ENCODE assay signal across 9 cellular contexts in the genomic region with DNA sequence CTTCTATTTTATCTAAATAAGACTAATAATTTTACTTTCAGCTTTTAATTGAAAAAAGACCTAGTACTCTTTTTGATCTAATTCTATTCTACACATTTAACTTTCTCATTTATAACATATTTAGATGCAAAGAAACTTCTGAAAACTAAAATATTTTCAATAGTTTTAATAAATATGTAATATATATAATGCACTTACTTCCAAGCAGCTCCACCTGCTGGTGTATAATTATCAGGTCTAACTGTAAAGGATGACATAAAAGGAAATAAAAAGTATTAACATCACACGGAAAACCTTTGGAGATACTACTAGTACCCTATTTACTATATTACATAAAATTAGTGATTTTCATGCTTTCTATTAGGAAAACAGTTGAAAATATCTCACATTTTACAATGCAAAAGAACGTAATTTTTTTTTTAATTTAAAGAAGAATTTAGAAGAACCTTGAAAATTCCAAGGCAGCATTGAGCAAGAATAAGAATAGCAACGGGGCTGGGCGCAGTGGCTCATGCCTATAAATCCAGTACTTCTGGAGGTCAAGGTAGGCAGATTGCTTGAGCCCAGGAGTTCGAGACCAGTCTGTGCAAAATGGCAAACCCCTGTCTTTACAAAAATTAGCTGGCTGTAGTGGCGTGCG. TPM values are rescaled to one million over a fixed set of nuclear protein-coding genes. Genes with fewer than 3 reads are reported as not detected.
A peak's percentile ranks its signal among the peaks of the same experiment; 100 is the strongest.
DNase-seq lines count a peak whose midpoint lies in the region; ATAC-seq, FAIRE-seq and TF ChIP-seq lines count a peak whose summit lies in the region.
"Had no signal": no experiment of that assay in that cellular context is flagged by ENCODE, and none has a peak within 500 bp of the region (broad histone marks: within the 10 kb centered on the region; RNA-seq: fewer than 3 reads in every experiment).

No MANE protein-coding gene starts in this region.

- intact Hi-C loops in CD4-positive, alpha-beta T cell (cut with DNase I, micrococcal nuclease), result no loop called here
- intact Hi-C loops in HCT116 (cut with micrococcal nuclease), result loop anchor here (5.0 to 10.0 kb wide), 2 partner anchors 597 to 1870 kb away; no protein-coding TSS in a partner anchor
- intact Hi-C loops in HepG2 (cut with micrococcal nuclease; ENCODE audit: unreplicated experiment), result no loop called here

- POLR2A ChIA-PET in CD4-positive, alpha-beta T cell (lab: Charles Lee), result no interaction called here
- POLR2A ChIA-PET in HCT116 (lab: Charles Lee) (no interaction called here), HepG2 (lab: Yijun Ruan, JAX) (no interaction called here)

- TF ChIP-seq POLR2A in HCT116 (IDR thresholded peaks at IDR 0.05; ENCODE audit: borderline replicate concordance, extremely low read depth, insufficient read depth, insufficient read length) (no peak), HepG2 (IDR thresholded peaks at IDR 0.05; ENCODE audit: insufficient read depth in 1 of 2, low read depth in 2 of 2, low read length in 2 of 2) (no peak), suprapubic skin (IDR thresholded peaks at IDR 0.05) (no peak)

- no peak for TF ChIP-seq EP300 in HepG2 (IDR thresholded peaks at IDR 0.05; ENCODE audit: low read depth in 2 of 2, low read length in 2 of 2)
- TF ChIP-seq EP300 in HepG2 (CRISPR knock-in tag; IDR thresholded peaks at IDR 0.05; ENCODE audit: borderline replicate concordance), result no peak
- no peak for TF ChIP-seq EP300 in suprapubic skin (IDR thresholded peaks at IDR 0.05)

- TF ChIP-seq CTCF in CD4-positive, alpha-beta T cell (IDR thresholded peaks at IDR 0.05), result peak; percentile 60
- TF ChIP-seq CTCF in HCT116 (IDR thresholded peaks at IDR 0.05 in 2 of 3, conservative IDR thresholded peaks at IDR 0.05 in 1 of 3; ENCODE audit: borderline replicate concordance in 1 of 3, insufficient read depth in 1 of 3, low read depth in 2 of 3, low read length in 2 of 3), result peak; percentile 30 to 41 (median 39); a peak in 3 of 6 replicates
- no peak for TF ChIP-seq CTCF in HepG2 (CRISPR knock-in tag; IDR thresholded peaks at IDR 0.05)
- TF ChIP-seq CTCF in suprapubic skin (IDR thresholded peaks at IDR 0.05), result peak in 1 of 2 donors; percentile 7

- no peaks in the 10 kb centered on the region for H3K4me1 Mint-ChIP-seq in CD4-positive, alpha-beta T cell (ENCODE audit: low read depth)

- H3K79me2 ChIP-seq in HCT116 (ENCODE audit: insufficient read depth, low read length) (no peaks in the 10 kb centered on the region), HepG2 (ENCODE audit: insufficient read depth, low read length) (no peaks in the 10 kb centered on the region)

- H3K4me3 Mint-ChIP-seq in CD4-positive, alpha-beta T cell, result no peak overlapping the region

- H3K9me3 ChIP-seq in CD4-positive, alpha-beta T cell (ENCODE audit: control insufficient read depth, low read length), result no peaks in the 10 kb centered on the region
- H3K9me3 ChIP-seq in HCT116 (ENCODE audit: control insufficient read depth in 1 of 2, insufficient read depth in 1 of 2, low read depth in 1 of 2, low read length in 2 of 2) (no peaks in the 10 kb centered on the region), adipocyte (ENCODE audit: control insufficient read depth, low read length) (no peaks in the 10 kb centered on the region), HepG2 (ENCODE audit: low read length) (no peaks in the 10 kb centered on the region), suprapubic skin (no peaks in the 10 kb centered on the region)

- no peak overlapping the region for H3K4me2 ChIP-seq in HCT116 (ENCODE audit: low read length)
- H3K4me2 ChIP-seq in HepG2 (ENCODE audit: low read depth, low read length), result no peak overlapping the region

- H2AFZ ChIP-seq in HCT116 (ENCODE audit: low read depth, low read length, poor library complexity, severe bottlenecking) (peak overlapping the region; percentile 69), HepG2 (ENCODE audit: low read length) (no peak overlapping the region)

- WGBS in HepG2 (ENCODE audit: low lambda C conversion rate), result 56% methylated on average over 7 of the region's 7 CpGs
- WGBS in suprapubic skin, result 72% methylated on average over 7 of the region's 7 CpGs

- H3K9ac ChIP-seq in HCT116 (ENCODE audit: low read length), result no peak overlapping the region
- H3K9ac ChIP-seq in adipocyte (ENCODE audit: low read length), result no peak overlapping the region
- H3K9ac ChIP-seq in HepG2 (ENCODE audit: insufficient read depth, low read depth, low read length), result no peak overlapping the region

- no peaks in the 10 kb centered on the region for H3K36me3 ChIP-seq in HCT116 (ENCODE audit: control insufficient read depth in 1 of 2, insufficient read depth in 2 of 2, low read length in 2 of 2)
- H3K36me3 ChIP-seq in adipocyte (ENCODE audit: control insufficient read depth, insufficient read depth, low read length, severe bottlenecking), result no peaks in the 10 kb centered on the region
- H3K36me3 ChIP-seq in HepG2 (replicated peaks in 1 of 2; ENCODE audit: control insufficient read depth in 1 of 2, insufficient read depth in 2 of 2, low read length in 2 of 2), result no peaks in the 10 kb centered on the region
- H3K36me3 ChIP-seq in suprapubic skin, result no peaks in the 10 kb centered on the region

- CTCF ChIA-PET in CD4-positive, alpha-beta T cell (lab: Charles Lee), result no interaction called here
- CTCF ChIA-PET in HCT116 (lab: Charles Lee) (interaction anchor here (0.9 to 2.5 kb wide), 9 partner anchors 8 to 268 kb away, joined by 3 to 15 read pairs (median 6); no protein-coding TSS in a partner anchor), HepG2 (lab: Yijun Ruan, JAX; ENCODE audit: low intra/inter-chr PET ratio, low total read pairs) (no interaction called here)

- no peaks in the 10 kb centered on the region for H3K27me3 Mint-ChIP-seq in CD4-positive, alpha-beta T cell

- no peak for FAIRE-seq in HepG2 (lab: Jason Lieb, UNC)

- BruUV-seq in HCT116 (replicated peaks; lab: Mats Ljungman, UMichigan) (no TSS peak), HepG2 (replicated peaks; lab: Mats Ljungman, UMichigan) (no TSS peak)

- H3K36me3 Mint-ChIP-seq in CD4-positive, alpha-beta T cell (ENCODE audit: low read depth), result no peaks in the 10 kb centered on the region

- no peak overlapping the region for H3K27ac Mint-ChIP-seq in CD4-positive, alpha-beta T cell

- RAD21 ChIA-PET in HCT116 (lab: Charles Lee; ENCODE audit: low non-redundant PET in 1 of 2, low total read pairs in 2 of 2, uncharacterized antibody in 2 of 2, unreplicated experiment in 2 of 2), result no interaction called here

- no peaks in the 10 kb centered on the region for H3K27me3 ChIP-seq in CD4-positive, alpha-beta T cell (ENCODE audit: control insufficient read depth, insufficient read depth, low read length)
- H3K27me3 ChIP-seq in HCT116 (ENCODE audit: insufficient read depth, low read length) (no peaks in the 10 kb centered on the region), adipocyte (replicated peaks; ENCODE audit: control insufficient read depth, insufficient read depth, low read length) (no peaks in the 10 kb centered on the region), HepG2 (ENCODE audit: control insufficient read depth in 1 of 2, insufficient read depth in 2 of 2, low read length in 2 of 2) (no peaks in the 10 kb centered on the region; a peak in 1 of 5 replicates), suprapubic skin (no peaks in the 10 kb centered on the region)

- no peaks in the 10 kb centered on the region for H4K20me1 ChIP-seq in HCT116 (ENCODE audit: insufficient read depth)
- H4K20me1 ChIP-seq in HepG2 (ENCODE audit: insufficient read depth, low read length), result no peaks in the 10 kb centered on the region

- H3K9me3 Mint-ChIP-seq in CD4-positive, alpha-beta T cell, result no peaks in the 10 kb centered on the region

- DNase-seq in CD4-positive, alpha-beta T cell, result no peak
- DNase-seq in HCT116 (ENCODE audit: low read depth, low spot score) (peak; percentile 16), adipocyte (ENCODE audit: low read depth) (peak; percentile 55), HepG2 (ENCODE audit: low spot score) (peak; percentile 12), suprapubic skin (ENCODE audit: low spot score in 2 of 2) (no peak), hepatic stellate cell (ENCODE audit: low spot score) (no peak)
- no peak for DNase-seq in activated naive CD4-positive, alpha-beta T cell (lab: John Stamatoyannopoulos, UW)
- DNase-seq: T1000 had no signal

- in situ Hi-C loops in HepG2 (cut with HindIII; ENCODE audit: extremely low pct_ligation_motif_present, low pct_unique_long_range_greater_than_20kb), result loop anchor here (5.0 kb wide), 1 partner anchor 32 kb away; no protein-coding TSS in a partner anchor

- no peak overlapping the region for H3K4me3 ChIP-seq in HCT116 (replicated peaks in 1 of 2; ENCODE audit: low read depth in 1 of 2, low read length in 2 of 2)
- no peak overlapping the region for H3K4me3 ChIP-seq in adipocyte (ENCODE audit: low read length)
- no peak overlapping the region for H3K4me3 ChIP-seq in HepG2 (replicated peaks in 1 of 3; ENCODE audit: insufficient read depth in 1 of 3, low read depth in 2 of 3, low read length in 3 of 3)
- no peak overlapping the region for H3K4me3 ChIP-seq in suprapubic skin

- peak; percentile 32; the same call in 1 of the 2 replicates for TF ChIP-seq RAD21 in HCT116 (IDR thresholded peaks at IDR 0.05; ENCODE audit: low read depth)
- no peak for TF ChIP-seq RAD21 in HepG2 (CRISPR knock-in tag; IDR thresholded peaks at IDR 0.05)

- H3K9me2 ChIP-seq in HCT116 (ENCODE audit: insufficient read depth), result no peaks in the 10 kb centered on the region

- no peak for ATAC-seq in CD4-positive, alpha-beta T cell (ENCODE audit: poor library complexity)
- ATAC-seq in HCT116 (peak; percentile 66; the same call in 1 of the 2 replicates), HepG2 (no peak), HG03159 (IDR thresholded peaks at IDR 0.05; ENCODE audit: unreplicated experiment) (no peak)

- H3K27ac ChIP-seq in CD4-positive, alpha-beta T cell (ENCODE audit: low read depth, low read length), result no peak overlapping the region
- H3K27ac ChIP-seq in HCT116 (ENCODE audit: low read depth, low read length) (no peak overlapping the region), HepG2 (ENCODE audit: extremely low read length, insufficient read depth, low read length) (no peak overlapping the region), suprapubic skin (no peak overlapping the region)

- H3K4me1 ChIP-seq in HCT116 (ENCODE audit: control insufficient read depth in 1 of 2, insufficient read depth in 2 of 2, low read length in 2 of 2) (no peaks in the 10 kb centered on the region), adipocyte (ENCODE audit: control insufficient read depth, insufficient read depth, low read length) (no peaks in the 10 kb centered on the region), HepG2 (ENCODE audit: insufficient read depth, low read length) (peaks cover 5% of the 10 kb centered on the region), suprapubic skin (no peaks in the 10 kb centered on the region)

RNA-seq across cellular contexts. Expression of gene PLSCR5, which starts 10.2 kb away (rescaled TPM):
- total RNA-seq in CD4-positive, alpha-beta T cell, result not detected
- total RNA-seq in HCT116 (2021; ENCODE audit: unreplicated experiment), result not detected
- polyA plus RNA-seq in HCT116 (2012), result 0.08 TPM in 1 of 2 replicates, not detected in the other
- not detected in 2 replicates for total RNA-seq in HepG2 (2016; rRNA removed; fragmentation: Illumina TruSeq; extraction: Trizol)
- not detected in 2 replicates for total RNA-seq in HepG2 (2016; cell fraction: cytosol; rRNA removed; fragmentation: Illumina TruSeq; extraction: Trizol; ENCODE audit: low read depth)
- total RNA-seq in HepG2 (2016; cell fraction: insoluble cytoplasmic fraction; rRNA removed; fragmentation: Illumina TruSeq; extraction: Trizol), result not detected in 2 replicates
- not detected in 2 replicates for total RNA-seq in HepG2 (2016; cell fraction: membrane; rRNA removed; fragmentation: Illumina TruSeq; extraction: Trizol)
- not detected in 2 replicates for total RNA-seq in HepG2 (2016; cell fraction: nucleus; rRNA removed; fragmentation: Illumina TruSeq; extraction: Trizol)
- polyA plus RNA-seq in HepG2 (2011; rRNA removed), result 0.22 and 0.50 TPM in 2 replicates
- polyA plus RNA-seq in HepG2 (2011; cell fraction: cytosol; rRNA removed), result 0.23 and 0.28 TPM in 2 replicates
- polyA plus RNA-seq in HepG2 (2011; cell fraction: nucleus; rRNA removed), result 0.08 and 0.14 TPM in 2 replicates
- 0.51 and 1.9 TPM in 2 replicates for polyA plus RNA-seq in HepG2 (2012)
- polyA plus RNA-seq in HepG2 (2016; cell fraction: cytosol; fragmentation: Illumina TruSeq; extraction: Trizol; ENCODE audit: low read depth), result not detected in 2 replicates
- polyA plus RNA-seq in HepG2 (2016; cell fraction: insoluble cytoplasmic fraction; fragmentation: Illumina TruSeq; extraction: Trizol; ENCODE audit: low read depth), result not detected in 2 replicates
- not detected in 2 replicates for polyA plus RNA-seq in HepG2 (2016; cell fraction: membrane; fragmentation: Illumina TruSeq; extraction: Trizol; ENCODE audit: low read depth)
- not detected in 2 replicates for polyA plus RNA-seq in HepG2 (2016; cell fraction: nucleus; fragmentation: Illumina TruSeq; extraction: Trizol; ENCODE audit: insufficient read depth, low read depth)
- 0.52 TPM in 1 of 2 replicates, not detected in the other for polyA minus RNA-seq in HepG2 (2011; rRNA and poly(A)+ RNA removed; ENCODE audit: low replicate concordance)
- not detected in 2 replicates for polyA minus RNA-seq in HepG2 (2011; cell fraction: cytosol; rRNA and poly(A)+ RNA removed)
- polyA minus RNA-seq in HepG2 (2011; cell fraction: nucleus; rRNA and poly(A)+ RNA removed), result 0.39 and 0.62 TPM in 2 replicates
- not detected for total RNA-seq in suprapubic skin

RNA-seq across cellular contexts. Expression of gene PLSCR1, which starts 50.6 kb away (rescaled TPM):
- 1 to 10 TPM; 8.2 to 8.3 TPM for total RNA-seq in CD4-positive, alpha-beta T cell
- total RNA-seq in HCT116 (2021; ENCODE audit: unreplicated experiment) (44.2 TPM), HepG2 (2016; rRNA removed; fragmentation: Illumina TruSeq; extraction: Trizol) (34.1 and 44.3 TPM in 2 replicates), suprapubic skin (10 to 100 TPM; 16.6 to 42.0 (median 23.9) TPM)
- 30.7 and 39.2 TPM in 2 replicates for polyA plus RNA-seq in HCT116 (2012)
- total RNA-seq in HepG2 (2016; cell fraction: cytosol; rRNA removed; fragmentation: Illumina TruSeq; extraction: Trizol; ENCODE audit: low read depth), result 8.3 and 8.7 TPM in 2 replicates
- 31.6 and 41.7 TPM in 2 replicates for total RNA-seq in HepG2 (2016; cell fraction: insoluble cytoplasmic fraction; rRNA removed; fragmentation: Illumina TruSeq; extraction: Trizol)
- total RNA-seq in HepG2 (2016; cell fraction: membrane; rRNA removed; fragmentation: Illumina TruSeq; extraction: Trizol), result 13.6 and 15.2 TPM in 2 replicates
- total RNA-seq in HepG2 (2016; cell fraction: nucleus; rRNA removed; fragmentation: Illumina TruSeq; extraction: Trizol), result 28.8 and 32.0 TPM in 2 replicates
- 25.0 and 33.8 TPM in 2 replicates for polyA plus RNA-seq in HepG2 (2011; rRNA removed)
- 27.9 and 28.3 TPM in 2 replicates for polyA plus RNA-seq in HepG2 (2011; cell fraction: cytosol; rRNA removed)
- polyA plus RNA-seq in HepG2 (2011; cell fraction: nucleus; rRNA removed), result 27.5 and 28.3 TPM in 2 replicates
- 28.5 and 29.8 TPM in 2 replicates for polyA plus RNA-seq in HepG2 (2012)
- 3.7 and 4.0 TPM in 2 replicates for polyA plus RNA-seq in HepG2 (2016; cell fraction: cytosol; fragmentation: Illumina TruSeq; extraction: Trizol; ENCODE audit: low read depth)
- polyA plus RNA-seq in HepG2 (2016; cell fraction: insoluble cytoplasmic fraction; fragmentation: Illumina TruSeq; extraction: Trizol; ENCODE audit: low read depth), result 43.4 and 44.5 TPM in 2 replicates
- polyA plus RNA-seq in HepG2 (2016; cell fraction: membrane; fragmentation: Illumina TruSeq; extraction: Trizol; ENCODE audit: low read depth), result 7.9 and 8.7 TPM in 2 replicates
- polyA plus RNA-seq in HepG2 (2016; cell fraction: nucleus; fragmentation: Illumina TruSeq; extraction: Trizol; ENCODE audit: insufficient read depth, low read depth), result 26.5 and 28.3 TPM in 2 replicates
- polyA minus RNA-seq in HepG2 (2011; rRNA and poly(A)+ RNA removed; ENCODE audit: low replicate concordance), result 19.7 and 37.7 TPM in 2 replicates
- 18.0 and 20.0 TPM in 2 replicates for polyA minus RNA-seq in HepG2 (2011; cell fraction: cytosol; rRNA and poly(A)+ RNA removed)
- polyA minus RNA-seq in HepG2 (2011; cell fraction: nucleus; rRNA and poly(A)+ RNA removed), result 134 and 140 TPM in 2 replicates

Comparison
In these comparisons a context has a peak if more than half of its experiments do, and no peak if none do; other contexts are left out.
1. DNase-seq: peak in HCT116 (single experiment), adipocyte (single experiment) and HepG2 (single experiment); none in CD4-positive, alpha-beta T cell (0 of 10), suprapubic skin (0 of 2), hepatic stellate cell (single experiment) and activated naive CD4-positive, alpha-beta T cell (0 of 4).